1 cellular context compared by ENCODE assay signal in the genomic region with DNA sequence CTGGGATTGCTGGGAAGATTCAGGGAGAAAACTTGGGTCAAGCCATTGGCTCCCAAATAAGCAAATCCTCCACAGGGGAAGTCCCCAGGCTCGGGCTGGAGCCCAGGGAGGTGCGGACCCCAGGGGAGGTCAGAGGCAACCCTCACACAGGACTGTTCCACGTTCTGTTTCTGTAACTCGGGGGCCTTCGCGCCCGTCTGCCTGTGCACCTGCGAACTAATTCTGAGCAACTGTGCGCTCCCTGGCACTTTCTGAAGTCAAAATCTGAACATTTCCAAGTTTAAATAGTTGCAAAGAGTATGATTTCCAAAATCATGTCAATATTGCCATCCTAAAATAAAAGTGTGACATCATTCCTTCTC.
TF ChIP-seq lines count a peak whose summit lies in the region.

No MANE protein-coding gene starts in this region.

TF ChIP-seq in HepG2, 621 proteins besides CTCF, POLR2A, EP300 and RAD21:
- TF ChIP-seq ZNF777 (CRISPR knock-in tag; IDR thresholded peaks at IDR 0.05) (no peak), ATF7 (IDR thresholded peaks at IDR 0.05) (0 out of 2 replicates have a peak, but pooled peaks have one; percentile 25), ATF7 (CRISPR knock-in tag; IDR thresholded peaks at IDR 0.05) (no peak)
